ENCODE assay signal across 8 cellular contexts in the genomic region with DNA sequence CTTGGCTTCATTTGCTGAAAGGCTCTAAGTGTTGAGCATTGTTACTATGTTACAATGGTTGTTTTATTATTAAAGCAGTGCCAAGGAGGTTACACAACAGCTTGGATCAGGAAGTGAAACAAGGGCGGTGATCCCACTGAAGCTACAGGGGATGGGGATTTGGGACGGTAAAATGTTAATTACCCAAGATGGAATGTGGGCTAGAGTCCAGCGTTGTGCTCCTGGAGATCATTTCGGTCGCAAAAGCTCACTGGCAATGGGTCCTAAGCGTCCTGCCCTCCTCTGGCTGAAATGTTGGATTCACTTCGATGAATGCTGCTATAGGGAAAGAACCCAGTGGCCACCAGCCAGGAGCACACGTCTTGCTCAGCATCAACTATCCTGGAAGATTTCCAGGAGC. TPM values are rescaled to one million over a fixed set of nuclear protein-coding genes. Genes with fewer than 3 reads are reported as not detected.
DNase-seq lines count a peak whose midpoint lies in the region; ATAC-seq and TF ChIP-seq lines count a peak whose summit lies in the region.
"Had no signal": no experiment of that assay in that cellular context is flagged by ENCODE, and none has a peak within 500 bp of the region (broad histone marks: within the 10 kb centered on the region; RNA-seq: fewer than 3 reads in every experiment).

No MANE protein-coding gene starts in this region.

- RAD21 ChIA-PET in HCT116 (lab: Charles Lee; ENCODE audit: low non-redundant PET in 1 of 2, low total read pairs in 2 of 2, uncharacterized antibody in 2 of 2, unreplicated experiment in 2 of 2), result no interaction called here

- no TSS peak for BruUV-seq in HCT116 (replicated peaks; lab: Mats Ljungman, UMichigan)

- no peak overlapping the region for H3K27ac ChIP-seq in HCT116 (ENCODE audit: low read depth, low read length)
- H3K27ac ChIP-seq in SK-N-MC, result peak overlapping the region; percentile 92
- peak overlapping the region in 19 of 21 experiments; percentile 23 to 97 (median 90) for H3K27ac ChIP-seq in skin epidermis

- H3K36me3 ChIP-seq in HCT116 (ENCODE audit: control insufficient read depth in 1 of 2, insufficient read depth in 2 of 2, low read length in 2 of 2) (no peaks in the 10 kb centered on the region), SK-N-MC (ENCODE audit: insufficient read depth, low read length) (no peaks in the 10 kb centered on the region)

- no peak for TF ChIP-seq POLR2A in HCT116 (IDR thresholded peaks at IDR 0.05; ENCODE audit: borderline replicate concordance, extremely low read depth, insufficient read depth, insufficient read length)

- no peak for ATAC-seq in HCT116
- ATAC-seq in HG03354 (IDR thresholded peaks at IDR 0.05; ENCODE audit: poor library complexity, severe bottlenecking, unreplicated experiment), result no peak

- TF ChIP-seq CTCF in HCT116 (IDR thresholded peaks at IDR 0.05 in 2 of 3, conservative IDR thresholded peaks at IDR 0.05 in 1 of 3; ENCODE audit: borderline replicate concordance in 1 of 3, insufficient read depth in 1 of 3, low read depth in 2 of 3, low read length in 2 of 3), result no peak

- no peak for TF ChIP-seq RAD21 in HCT116 (IDR thresholded peaks at IDR 0.05; ENCODE audit: low read depth)

- no peaks in the 10 kb centered on the region for H3K9me2 ChIP-seq in HCT116 (ENCODE audit: insufficient read depth)

- H3K9me3 ChIP-seq in HCT116 (ENCODE audit: control insufficient read depth in 1 of 2, insufficient read depth in 1 of 2, low read depth in 1 of 2, low read length in 2 of 2) (no peaks in the 10 kb centered on the region), SK-N-MC (ENCODE audit: low read depth, low read length) (no peaks in the 10 kb centered on the region)

- H3K27me3 ChIP-seq in HCT116 (ENCODE audit: insufficient read depth, low read length), result no peaks in the 10 kb centered on the region

- CTCF ChIA-PET in HCT116 (lab: Charles Lee), result interaction anchor here (1.7 kb wide), 1 partner anchor 19 kb away, joined by 13 read pairs; no protein-coding TSS in a partner anchor

- H3K4me3 ChIP-seq in HCT116 (replicated peaks in 1 of 2; ENCODE audit: low read depth in 1 of 2, low read length in 2 of 2) (no peak overlapping the region; a peak in 1 of 4 replicates), SK-N-MC (peak overlapping the region; percentile 98), skin epidermis (peak overlapping the region in 2 of 7 experiments; percentile 76 to 80)

- intact Hi-C loops in HCT116 (cut with micrococcal nuclease), result no loop called here

- H4K20me1 ChIP-seq in HCT116 (ENCODE audit: insufficient read depth), result no peaks in the 10 kb centered on the region

- POLR2A ChIA-PET in HCT116 (lab: Charles Lee), result no interaction called here

- no peaks in the 10 kb centered on the region for H3K79me2 ChIP-seq in HCT116 (ENCODE audit: insufficient read depth, low read length)

- H2AFZ ChIP-seq in HCT116 (ENCODE audit: low read depth, low read length, poor library complexity, severe bottlenecking), result no peak overlapping the region

- DNase-seq in HCT116 (ENCODE audit: low read depth, low spot score) (no peak), SK-N-MC (ENCODE audit: low read depth, low spot score) (no peak), glomerular visceral epithelial cell (ENCODE audit: extremely low spot score) (peak; percentile 2), superior temporal gyrus (ENCODE audit: extremely low spot score) (no peak), GM19240 (ENCODE audit: insufficient read length, low spot score) (no peak)
- DNase-seq: midbrain had no signal

- peaks cover 8 to 17% of the 10 kb centered on the region in 2 experiments for H3K4me1 ChIP-seq in HCT116 (ENCODE audit: control insufficient read depth in 1 of 2, insufficient read depth in 2 of 2, low read length in 2 of 2)

- no peak overlapping the region for H3K9ac ChIP-seq in HCT116 (ENCODE audit: low read length)
- H3K9ac ChIP-seq in SK-N-MC (ENCODE audit: insufficient read length), result peak overlapping the region; percentile 39

- H3K4me2 ChIP-seq in HCT116 (ENCODE audit: low read length), result peak overlapping the region; percentile 82

TF ChIP-seq in HCT116, 20 proteins besides CTCF, POLR2A, EP300 and RAD21:
- TF ChIP-seq YY1 (IDR thresholded peaks at IDR 0.05; ENCODE audit: extremely low read depth, insufficient replicate concordance, low read depth, low read length) (no peak), JUND (IDR thresholded peaks at IDR 0.05) (no peak), ELF1 (IDR thresholded peaks at IDR 0.05; ENCODE audit: borderline replicate concordance, low read depth) (no peak)
- TF ChIP-seq, protein P1, sequence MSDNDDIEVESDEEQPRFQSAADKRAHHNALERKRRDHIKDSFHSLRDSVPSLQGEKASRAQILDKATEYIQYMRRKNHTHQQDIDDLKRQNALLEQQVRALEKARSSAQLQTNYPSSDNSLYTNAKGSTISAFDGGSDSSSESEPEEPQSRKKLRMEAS (IDR thresholded peaks at IDR 0.05), result no peak

RNA-seq across cellular contexts. Expression of a gene that starts 48.3 kb away (rescaled TPM):
- 24.5 TPM for total RNA-seq in HCT116 (2021; ENCODE audit: unreplicated experiment)
- polyA plus RNA-seq in HCT116 (2012), result 10.8 and 12.4 TPM in 2 replicates
